1 cellular context compared by ENCODE assay signal in genomic region chr17:10025224-10025623, GRCh38.
TF ChIP-seq lines count a peak whose summit lies in the region.

No MANE protein-coding gene starts in this region.

TF ChIP-seq in neural cell, 6 proteins besides CTCF, POLR2A, EP300 and RAD21 (continued from another document):
- no peak for TF ChIP-seq MXI1 (conservative IDR thresholded peaks at IDR 0.05; ENCODE audit: poor library complexity, severe bottlenecking)
